Comparison of ENCODE assay signal across 31 cellular contexts in genomic region chr17:2456475-2456874, GRCh38.
"Had no signal": no experiment of that assay in that cellular context is flagged by ENCODE, and none has a peak within 500 bp of the region (broad histone marks: within the 10 kb centered on the region; RNA-seq: fewer than 3 reads in every experiment).

No MANE protein-coding gene starts in this region.

- H3K27ac Mint-ChIP-seq: activated CD4-positive, alpha-beta T cell treated with anti-CD3 and anti-CD28 coated beads, Interleukin-2, amount 10 ng/mL, durations not matched to agents 7 days and 5 days; activated CD8-positive, alpha-beta T cell treated with anti-CD3 and anti-CD28 coated beads for 36 hours; activated naive CD4-positive, alpha-beta T cell treated with anti-CD3 and anti-CD28 coated beads for 36 hours; activated naive CD4-positive, alpha-beta T cell treated with anti-CD3 and anti-CD28 coated beads, Interleukin-2, amount 50 U/mL, for 24 hours; activated naive CD8-positive, alpha-beta T cell treated with anti-CD3 and anti-CD28 coated beads for 36 hours; activated naive CD8-positive, alpha-beta T cell treated with anti-CD3 and anti-CD28 coated beads, Interleukin-2, amount 50 U/mL, for 24 hours; activated T-helper 17 cell treated with anti-CD3 and anti-CD28 coated beads, Interleukin-2, amount 50 U/mL, for 72 hours; dendritic cell treated with granulocyte-macrophage colony-stimulating factor and Interleukin-4, amounts not matched to agents 40 ng/mL and 50 ng/mL, for 4 days had no signal

- H3K36me3 ChIP-seq: adrenal gland, breast epithelium, cardiac muscle cell had no signal

- H3K4me1 ChIP-seq: adrenal gland, body of pancreas, breast epithelium, gastrocnemius medialis had no signal

- H3K27me3 ChIP-seq: adrenal gland, body of pancreas, breast epithelium, cardiac muscle cell, dorsolateral prefrontal cortex, esophagus muscularis mucosa, foreskin keratinocyte, gastrocnemius medialis, heart left ventricle had no signal

- ATAC-seq: activated CD8-positive, alpha-beta T cell treated with anti-CD3 and anti-CD28 coated beads for 36 hours; activated naive CD8-positive, alpha-beta T cell treated with anti-CD3 and anti-CD28 coated beads, Interleukin-2, amount 50 U/mL, for 24 hours; activated T-cell treated with anti-CD3 and anti-CD28 coated beads, Interleukin-2, amount 50 U/mL, for 4 hours; activated T-helper 17 cell treated with anti-CD3 and anti-CD28 coated beads, Interleukin-2, amount 50 U/mL, for 72 hours; body of pancreas; foreskin keratinocyte; gastrocnemius medialis; heart left ventricle had no signal

- H3K27me3 Mint-ChIP-seq: activated CD4-positive, alpha-beta T cell treated with anti-CD3 and anti-CD28 coated beads, Interleukin-2, amount 10 ng/mL, durations not matched to agents 7 days and 5 days; activated CD8-positive, alpha-beta T cell treated with anti-CD3 and anti-CD28 coated beads for 36 hours; activated naive CD4-positive, alpha-beta T cell treated with anti-CD3 and anti-CD28 coated beads, Interleukin-2, amount 50 U/mL, for 24 hours; activated naive CD8-positive, alpha-beta T cell treated with anti-CD3 and anti-CD28 coated beads for 36 hours; activated naive CD8-positive, alpha-beta T cell treated with anti-CD3 and anti-CD28 coated beads, Interleukin-2, amount 50 U/mL, for 24 hours; activated T-helper 17 cell treated with anti-CD3 and anti-CD28 coated beads, Interleukin-2, amount 50 U/mL, for 72 hours; dendritic cell treated with granulocyte-macrophage colony-stimulating factor and Interleukin-4, amounts not matched to agents 40 ng/mL and 50 ng/mL, for 4 days had no signal

- H3K27ac ChIP-seq: adrenal gland, body of pancreas, breast epithelium, cardiac muscle cell, coronary artery, esophagus muscularis mucosa, foreskin keratinocyte, gastrocnemius medialis, heart left ventricle had no signal

- H3K4me3 Mint-ChIP-seq: activated CD4-positive, alpha-beta T cell treated with anti-CD3 and anti-CD28 coated beads, Interleukin-2, amount 10 ng/mL, durations not matched to agents 7 days and 5 days; activated CD8-positive, alpha-beta T cell treated with anti-CD3 and anti-CD28 coated beads for 36 hours; activated naive CD4-positive, alpha-beta T cell treated with anti-CD3 and anti-CD28 coated beads for 36 hours; activated naive CD4-positive, alpha-beta T cell treated with anti-CD3 and anti-CD28 coated beads, Interleukin-2, amount 50 U/mL, for 24 hours; activated naive CD8-positive, alpha-beta T cell treated with anti-CD3 and anti-CD28 coated beads for 36 hours; activated naive CD8-positive, alpha-beta T cell treated with anti-CD3 and anti-CD28 coated beads, Interleukin-2, amount 50 U/mL, for 24 hours; activated T-cell treated with anti-CD3 and anti-CD28 coated beads, Interleukin-2, amount 50 U/mL, for 4 hours; activated T-helper 17 cell treated with anti-CD3 and anti-CD28 coated beads, Interleukin-2, amount 50 U/mL, for 72 hours; dendritic cell treated with granulocyte-macrophage colony-stimulating factor and Interleukin-4, amounts not matched to agents 40 ng/mL and 50 ng/mL, for 4 days had no signal

- H3K9me3 ChIP-seq: adrenal gland, body of pancreas, breast epithelium, esophagus muscularis mucosa, gastrocnemius medialis, heart left ventricle had no signal

- DNase-seq: activated CD4-positive, alpha-beta T cell treated with anti-CD3 and anti-CD28 coated beads for 1 hour; activated CD4-positive, alpha-beta T cell treated with anti-CD3 and anti-CD28 coated beads for 4 hours; activated CD4-positive, alpha-beta T cell treated with anti-CD3 and anti-CD28 coated beads, Interleukin-2, amount 10 ng/mL, durations not matched to agents 7 days and 5 days; activated CD4-positive, alpha-beta T cell treated with anti-CD3 and anti-CD28 coated beads, Interleukin-2, amount 50 U/mL, for 4 hours; activated CD8-positive, alpha-beta memory T cell treated with anti-CD3 and anti-CD28 coated beads for 24 hours; activated CD8-positive, alpha-beta T cell treated with anti-CD3 and anti-CD28 coated beads for 36 hours; activated effector memory CD4-positive, alpha-beta T cell treated with anti-CD3 and anti-CD28 coated beads, Interleukin-2, amount 50 U/mL, for 16 hours; activated naive CD4-positive, alpha-beta T cell treated with anti-CD3 and anti-CD28 coated beads for 36 hours; activated naive CD8-positive, alpha-beta T cell treated with anti-CD3 and anti-CD28 coated beads for 36 hours; activated naive CD8-positive, alpha-beta T cell treated with anti-CD3 and anti-CD28 coated beads, Interleukin-2, amount 50 U/mL, for 24 hours; activated T-cell treated with anti-CD3 and anti-CD28 coated beads, Interleukin-2, amount 50 U/mL, for 4 hours; adrenal gland; amygdala; aorta; body of pancreas; central memory CD4-positive, alpha-beta T cell; effector memory CD4-positive, alpha-beta T cell; erythroblast; foreskin keratinocyte; gastrocnemius medialis; glutamatergic neuron; heart left ventricle; T-helper 2 cell had no signal

- H3K4me3 ChIP-seq: adrenal gland, body of pancreas, breast epithelium, cardiac muscle cell, coronary artery, dorsolateral prefrontal cortex, esophagus muscularis mucosa, gastrocnemius medialis, heart left ventricle had no signal

- H3K9me3 Mint-ChIP-seq: activated CD4-positive, alpha-beta T cell treated with anti-CD3 and anti-CD28 coated beads, Interleukin-2, amount 10 ng/mL, durations not matched to agents 7 days and 5 days; activated CD8-positive, alpha-beta T cell treated with anti-CD3 and anti-CD28 coated beads for 36 hours; activated naive CD4-positive, alpha-beta T cell treated with anti-CD3 and anti-CD28 coated beads for 36 hours; activated naive CD4-positive, alpha-beta T cell treated with anti-CD3 and anti-CD28 coated beads, Interleukin-2, amount 50 U/mL, for 24 hours; activated naive CD8-positive, alpha-beta T cell treated with anti-CD3 and anti-CD28 coated beads for 36 hours; activated naive CD8-positive, alpha-beta T cell treated with anti-CD3 and anti-CD28 coated beads, Interleukin-2, amount 50 U/mL, for 24 hours; activated T-cell treated with anti-CD3 and anti-CD28 coated beads, Interleukin-2, amount 50 U/mL, for 4 hours; activated T-helper 17 cell treated with anti-CD3 and anti-CD28 coated beads, Interleukin-2, amount 50 U/mL, for 72 hours; dendritic cell treated with granulocyte-macrophage colony-stimulating factor and Interleukin-4, amounts not matched to agents 40 ng/mL and 50 ng/mL, for 4 days had no signal
